Comparison of ENCODE assay signal across 1 cellular context in the genomic region with DNA sequence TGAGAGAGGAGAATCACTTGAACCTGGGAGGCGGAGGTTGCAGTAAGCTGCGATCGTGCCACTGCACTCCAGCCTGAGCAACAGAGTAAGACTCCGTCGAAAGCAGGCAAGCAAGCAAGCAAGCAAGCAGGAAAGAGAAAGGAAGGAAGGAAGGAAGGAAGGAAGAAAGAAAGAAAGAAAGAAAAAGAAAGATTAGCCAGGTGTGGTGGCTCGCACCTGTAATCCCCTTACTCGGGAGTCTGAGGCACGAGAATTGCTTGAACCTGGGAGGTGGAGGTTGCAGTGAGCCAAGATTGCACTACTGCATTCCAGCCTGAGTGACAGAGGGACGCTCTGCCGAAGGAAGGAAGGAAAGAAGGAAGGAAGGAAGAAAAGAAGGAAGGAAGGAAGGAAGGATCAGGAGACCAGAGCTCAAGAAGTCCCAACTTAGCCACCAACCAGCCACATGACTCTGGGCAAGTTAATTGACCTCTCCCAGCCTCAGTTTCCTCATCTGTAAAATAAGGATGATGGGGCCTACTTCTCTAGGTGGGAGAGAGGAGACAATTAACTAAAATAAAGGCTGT.
A peak's percentile ranks its signal among the peaks of the same experiment; 100 is the strongest.
TF ChIP-seq lines count a peak whose summit lies in the region.

No MANE protein-coding gene starts in this region.

TF ChIP-seq in HEK293, 187 proteins besides CTCF, POLR2A, EP300 and RAD21:
- TF ChIP-seq, protein P1, sequence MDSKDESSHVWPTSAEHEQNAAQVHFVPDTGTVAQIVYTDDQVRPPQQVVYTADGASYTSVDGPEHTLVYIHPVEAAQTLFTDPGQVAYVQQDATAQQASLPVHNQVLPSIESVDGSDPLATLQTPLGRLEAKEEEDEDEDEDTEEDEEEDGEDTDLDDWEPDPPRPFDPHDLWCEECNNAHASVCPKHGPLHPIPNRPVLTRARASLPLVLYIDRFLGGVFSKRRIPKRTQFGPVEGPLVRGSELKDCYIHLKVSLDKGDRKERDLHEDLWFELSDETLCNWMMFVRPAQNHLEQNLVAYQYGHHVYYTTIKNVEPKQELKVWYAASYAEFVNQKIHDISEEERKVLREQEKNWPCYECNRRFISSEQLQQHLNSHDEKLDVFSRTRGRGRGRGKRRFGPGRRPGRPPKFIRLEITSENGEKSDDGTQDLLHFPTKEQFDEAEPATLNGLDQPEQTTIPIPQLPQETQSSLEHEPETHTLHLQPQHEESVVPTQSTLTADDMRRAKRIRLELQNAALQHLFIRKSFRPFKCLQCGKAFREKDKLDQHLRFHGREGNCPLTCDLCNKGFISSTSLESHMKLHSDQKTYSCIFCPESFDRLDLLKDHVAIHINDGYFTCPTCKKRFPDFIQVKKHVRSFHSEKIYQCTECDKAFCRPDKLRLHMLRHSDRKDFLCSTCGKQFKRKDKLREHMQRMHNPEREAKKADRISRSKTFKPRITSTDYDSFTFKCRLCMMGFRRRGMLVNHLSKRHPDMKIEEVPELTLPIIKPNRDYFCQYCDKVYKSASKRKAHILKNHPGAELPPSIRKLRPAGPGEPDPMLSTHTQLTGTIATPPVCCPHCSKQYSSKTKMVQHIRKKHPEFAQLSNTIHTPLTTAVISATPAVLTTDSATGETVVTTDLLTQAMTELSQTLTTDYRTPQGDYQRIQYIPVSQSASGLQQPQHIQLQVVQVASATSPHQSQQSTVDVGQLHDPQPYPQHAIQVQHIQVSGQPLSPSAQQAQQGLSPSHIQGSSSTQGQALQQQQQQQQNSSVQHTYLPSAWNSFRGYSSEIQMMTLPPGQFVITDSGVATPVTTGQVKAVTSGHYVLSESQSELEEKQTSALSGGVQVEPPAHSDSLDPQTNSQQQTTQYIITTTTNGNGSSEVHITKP (tag by site-specific recombination; IDR thresholded peaks at IDR 0.05): no peak
- TF ChIP-seq ZNF600 (tag by site-specific recombination; IDR thresholded peaks at IDR 0.05): peak; percentile 70
- TF ChIP-seq, protein P2, sequence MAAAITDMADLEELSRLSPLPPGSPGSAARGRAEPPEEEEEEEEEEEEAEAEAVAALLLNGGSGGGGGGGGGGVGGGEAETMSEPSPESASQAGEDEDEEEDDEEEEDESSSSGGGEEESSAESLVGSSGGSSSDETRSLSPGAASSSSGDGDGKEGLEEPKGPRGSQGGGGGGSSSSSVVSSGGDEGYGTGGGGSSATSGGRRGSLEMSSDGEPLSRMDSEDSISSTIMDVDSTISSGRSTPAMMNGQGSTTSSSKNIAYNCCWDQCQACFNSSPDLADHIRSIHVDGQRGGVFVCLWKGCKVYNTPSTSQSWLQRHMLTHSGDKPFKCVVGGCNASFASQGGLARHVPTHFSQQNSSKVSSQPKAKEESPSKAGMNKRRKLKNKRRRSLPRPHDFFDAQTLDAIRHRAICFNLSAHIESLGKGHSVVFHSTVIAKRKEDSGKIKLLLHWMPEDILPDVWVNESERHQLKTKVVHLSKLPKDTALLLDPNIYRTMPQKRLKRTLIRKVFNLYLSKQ (tag by site-specific recombination; IDR thresholded peaks at IDR 0.05; ENCODE audit: borderline replicate concordance): no peak
- TF ChIP-seq ZNF366 (tag by site-specific recombination; conservative IDR thresholded peaks at IDR 0.05): peak; percentile 95
- no peak for TF ChIP-seq ZNF571 (tag by site-specific recombination; IDR thresholded peaks at IDR 0.05)
- TF ChIP-seq, protein P3, sequence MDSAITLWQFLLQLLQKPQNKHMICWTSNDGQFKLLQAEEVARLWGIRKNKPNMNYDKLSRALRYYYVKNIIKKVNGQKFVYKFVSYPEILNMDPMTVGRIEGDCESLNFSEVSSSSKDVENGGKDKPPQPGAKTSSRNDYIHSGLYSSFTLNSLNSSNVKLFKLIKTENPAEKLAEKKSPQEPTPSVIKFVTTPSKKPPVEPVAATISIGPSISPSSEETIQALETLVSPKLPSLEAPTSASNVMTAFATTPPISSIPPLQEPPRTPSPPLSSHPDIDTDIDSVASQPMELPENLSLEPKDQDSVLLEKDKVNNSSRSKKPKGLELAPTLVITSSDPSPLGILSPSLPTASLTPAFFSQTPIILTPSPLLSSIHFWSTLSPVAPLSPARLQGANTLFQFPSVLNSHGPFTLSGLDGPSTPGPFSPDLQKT (IDR thresholded peaks at IDR 0.05; ENCODE audit: borderline replicate concordance, low read depth, low read length): no peak
- TF ChIP-seq ZNF423 (tag by site-specific recombination; IDR thresholded peaks at IDR 0.05): no peak
- no peak for TF ChIP-seq ZFHX2 (tag by site-specific recombination; conservative IDR thresholded peaks at IDR 0.05)
